1 cellular context compared by ENCODE assay signal in genomic region chr10:125621052-125621451, GRCh38.
A peak's percentile ranks its signal among the peaks of the same experiment; 100 is the strongest.
TF ChIP-seq lines count a peak whose summit lies in the region.

No MANE protein-coding gene starts in this region.

TF ChIP-seq in A549, 52 proteins besides CTCF, POLR2A, EP300 and RAD21 (continued from another document):
- TF ChIP-seq USF2 (IDR thresholded peaks at IDR 0.05) (no peak), JUN (IDR thresholded peaks at IDR 0.05) (no peak), SREBF2 (IDR thresholded peaks at IDR 0.05) (no peak), SMC3 (IDR thresholded peaks at IDR 0.05) (no peak), HOXB5 (CRISPR knock-in tag; IDR thresholded peaks at IDR 0.05) (no peak), ZNF302 (CRISPR knock-in tag; IDR thresholded peaks at IDR 0.05) (no peak), ZC3H11A (IDR thresholded peaks at IDR 0.05) (no peak), MAFK (IDR thresholded peaks at IDR 0.05; ENCODE audit: partially characterized antibody) (peak; percentile 72), NFE2L2 (conservative IDR thresholded peaks at IDR 0.05; ENCODE audit: low read length) (peak; percentile 77), FOSL2 (IDR thresholded peaks at IDR 0.05) (no peak), FOSL2 (CRISPR knock-in tag; IDR thresholded peaks at IDR 0.05) (no peak)
